ENCODE assay signal across 25 cellular contexts in the genomic region with DNA sequence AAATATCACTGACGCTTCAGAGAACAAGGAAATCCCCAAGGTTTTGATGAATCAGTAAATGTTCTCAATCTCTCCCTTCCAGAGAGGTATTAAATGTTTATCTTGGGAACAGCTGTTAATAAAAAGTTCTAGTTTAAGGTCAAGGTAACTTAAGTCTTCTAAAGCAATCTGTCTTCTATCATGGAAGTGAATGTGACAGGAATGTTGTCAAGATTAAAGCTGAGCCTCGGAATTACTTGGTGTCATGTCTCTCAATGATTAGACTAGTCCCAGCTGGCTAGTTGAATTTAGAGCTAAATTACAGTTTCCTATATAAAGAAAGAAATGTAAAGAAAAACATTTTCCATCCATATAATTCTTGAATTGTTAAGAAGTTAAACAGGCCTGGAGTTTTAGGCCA.
"Had no signal": no experiment of that assay in that cellular context is flagged by ENCODE, and none has a peak within 500 bp of the region (broad histone marks: within the 10 kb centered on the region; RNA-seq: fewer than 3 reads in every experiment).

No MANE protein-coding gene starts in this region.

- H3K4me3 Mint-ChIP-seq: activated B cell treated with CpG ODN at 0.5 μM for 24 hours; activated CD4-positive, alpha-beta T cell treated with anti-CD3 and anti-CD28 coated beads, Interleukin-2, amount 10 ng/mL, durations not matched to agents 24 days and 14 days; activated CD8-positive, alpha-beta memory T cell treated with anti-CD3 and anti-CD28 coated beads, Interleukin-2, amount 10 ng/mL, durations not matched to agents 7 days and 5 days; activated naive CD4-positive, alpha-beta T cell treated with anti-CD3 and anti-CD28 coated beads for 36 hours; activated naive CD8-positive, alpha-beta T cell; activated T-cell treated with anti-CD3 and anti-CD28 coated beads, Interleukin-2, amount 50 U/mL, for 24 hours; activated T-helper 1 cell treated with anti-CD3 and anti-CD28 coated beads, Interleukin-12 subunit alpha, Interleukin-12 subunit beta, Interleukin-2, Interleukin-4 antibody, amounts not matched to agents 30 ng/mL and 10 ng/mL and 1 ng/mL, durations not matched to agents 14 hours and 24 hours and 36 hours; T-helper 1 cell treated with Interleukin-12 subunit alpha and Interleukin-12 subunit beta and Interleukin-4 antibody, amounts not matched to agents 30 μg/mL and 1 μg/mL, for 36 hours had no signal

- H3K4me1 ChIP-seq: Peyer's patch had no signal

- H3K27me3 ChIP-seq: brain microvascular endothelial cell, MG63, Peyer's patch had no signal

- DNase-seq: activated B cell treated with CpG ODN at 0.5 μM for 24 hours; activated CD4-positive, alpha-beta T cell treated with anti-CD3 and anti-CD28 coated beads for 1 hour; activated CD4-positive, alpha-beta T cell treated with anti-CD3 and anti-CD28 coated beads, Interleukin-2, amount 10 ng/mL, durations not matched to agents 24 days and 14 days; activated CD4-positive, alpha-beta T cell treated with anti-CD3 and anti-CD28 coated beads, Interleukin-2, amount 50 U/mL, for 48 hours; activated CD8-positive, alpha-beta memory T cell treated with anti-CD3 and anti-CD28 coated beads, Interleukin-2, amount 10 ng/mL, durations not matched to agents 7 days and 5 days; activated effector memory CD4-positive, alpha-beta T cell treated with anti-CD3 and anti-CD28 coated beads, Interleukin-2, amount 50 U/mL, for 16 hours; activated naive CD4-positive, alpha-beta T cell treated with anti-CD3 and anti-CD28 coated beads for 36 hours; activated T-cell treated with anti-CD3 and anti-CD28 coated beads, Interleukin-2, amount 50 U/mL, for 24 hours; amygdala; brain microvascular endothelial cell; MG63; MV-4-11; NCI-H1105; NCI-H1436; NCI-H1694 treated with DMSO at 0.1 percent for 48 hours; NCI-H2029 treated with DMSO at 0.1 percent for 48 hours; NCI-H345; NCI-H510A; NCI-H526 treated with DMSO at 0.1 percent for 48 hours; Peyer's patch; SHP77 treated with DMSO at 0.1 percent for 48 hours had no signal

- H3K4me3 ChIP-seq: MG63, Peyer's patch had no signal

- H3K9ac ChIP-seq: KMS-11 had no signal

- H3K9me3 ChIP-seq: MG63, Peyer's patch had no signal

- H3K27ac Mint-ChIP-seq: activated B cell treated with CpG ODN at 0.5 μM for 24 hours; activated CD4-positive, alpha-beta T cell treated with anti-CD3 and anti-CD28 coated beads, Interleukin-2, amount 10 ng/mL, durations not matched to agents 24 days and 14 days; activated CD8-positive, alpha-beta memory T cell treated with anti-CD3 and anti-CD28 coated beads, Interleukin-2, amount 10 ng/mL, durations not matched to agents 7 days and 5 days; activated naive CD4-positive, alpha-beta T cell treated with anti-CD3 and anti-CD28 coated beads for 36 hours; activated naive CD8-positive, alpha-beta T cell; activated T-cell treated with anti-CD3 and anti-CD28 coated beads, Interleukin-2, amount 50 U/mL, for 24 hours; activated T-helper 1 cell treated with anti-CD3 and anti-CD28 coated beads, Interleukin-12 subunit alpha, Interleukin-12 subunit beta, Interleukin-2, Interleukin-4 antibody, amounts not matched to agents 30 ng/mL and 10 ng/mL and 1 ng/mL, durations not matched to agents 14 hours and 24 hours and 36 hours; T-helper 1 cell treated with Interleukin-12 subunit alpha and Interleukin-12 subunit beta and Interleukin-4 antibody, amounts not matched to agents 30 μg/mL and 1 μg/mL, for 36 hours had no signal

- H3K9me3 Mint-ChIP-seq: activated B cell treated with CpG ODN at 0.5 μM for 24 hours; activated CD4-positive, alpha-beta T cell treated with anti-CD3 and anti-CD28 coated beads, Interleukin-2, amount 10 ng/mL, durations not matched to agents 24 days and 14 days; activated naive CD4-positive, alpha-beta T cell treated with anti-CD3 and anti-CD28 coated beads for 36 hours; activated T-cell treated with anti-CD3 and anti-CD28 coated beads, Interleukin-2, amount 50 U/mL, for 24 hours; activated T-helper 1 cell treated with anti-CD3 and anti-CD28 coated beads, Interleukin-12 subunit alpha, Interleukin-12 subunit beta, Interleukin-2, Interleukin-4 antibody, amounts not matched to agents 30 ng/mL and 10 ng/mL and 1 ng/mL, durations not matched to agents 14 hours and 24 hours and 36 hours; T-helper 1 cell treated with Interleukin-12 subunit alpha and Interleukin-12 subunit beta and Interleukin-4 antibody, amounts not matched to agents 30 μg/mL and 1 μg/mL, for 36 hours had no signal

- H3K27ac ChIP-seq: brain microvascular endothelial cell, KMS-11, Peyer's patch had no signal

- H3K4me1 Mint-ChIP-seq: activated B cell treated with CpG ODN at 0.5 μM for 24 hours; activated CD8-positive, alpha-beta memory T cell treated with anti-CD3 and anti-CD28 coated beads, Interleukin-2, amount 10 ng/mL, durations not matched to agents 7 days and 5 days had no signal

- H3K4me2 ChIP-seq: KMS-11 had no signal

- H3K27me3 Mint-ChIP-seq: activated B cell treated with CpG ODN at 0.5 μM for 24 hours; activated CD4-positive, alpha-beta T cell treated with anti-CD3 and anti-CD28 coated beads, Interleukin-2, amount 10 ng/mL, durations not matched to agents 24 days and 14 days; activated CD8-positive, alpha-beta memory T cell treated with anti-CD3 and anti-CD28 coated beads, Interleukin-2, amount 10 ng/mL, durations not matched to agents 7 days and 5 days; activated naive CD8-positive, alpha-beta T cell; activated T-cell treated with anti-CD3 and anti-CD28 coated beads, Interleukin-2, amount 50 U/mL, for 24 hours had no signal

- ATAC-seq: activated CD8-positive, alpha-beta memory T cell treated with anti-CD3 and anti-CD28 coated beads, Interleukin-2, amount 10 ng/mL, durations not matched to agents 7 days and 5 days had no signal
